In the genomic region with DNA sequence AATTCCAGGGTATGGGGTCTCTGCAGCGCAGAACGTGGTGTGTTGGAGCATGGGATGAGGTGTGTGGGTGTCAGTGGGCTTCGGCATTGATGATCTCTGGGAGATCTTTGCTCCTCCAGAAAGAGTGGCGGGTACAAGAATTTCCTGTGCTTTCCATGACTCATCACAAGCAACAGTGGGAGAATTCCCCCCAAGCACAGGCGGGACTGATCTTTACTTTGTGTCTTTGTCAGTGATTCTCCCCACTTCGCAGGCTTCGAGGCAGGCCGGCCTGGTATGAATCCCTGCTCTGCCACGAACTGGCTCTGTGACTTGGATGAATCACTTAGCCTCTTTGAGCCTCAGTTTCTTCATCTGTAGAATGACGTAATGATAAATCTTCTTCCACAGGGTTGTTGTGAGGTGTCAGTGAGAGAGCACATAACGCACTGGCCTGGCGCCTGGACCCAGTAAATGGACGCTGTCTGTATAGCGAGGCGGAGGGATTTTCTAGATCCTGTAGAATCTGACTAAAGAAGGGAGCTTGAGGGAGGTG, we compare ENCODE assay signal across 14 cellular contexts. TPM values are rescaled to one million over a fixed set of nuclear protein-coding genes. Genes with fewer than 3 reads are reported as not detected.
DNase-seq lines count a peak whose midpoint lies in the region; ATAC-seq and TF ChIP-seq lines count a peak whose summit lies in the region.
"Had no signal": no experiment of that assay in that cellular context is flagged by ENCODE, and none has a peak within 500 bp of the region (broad histone marks: within the 10 kb centered on the region; RNA-seq: fewer than 3 reads in every experiment).

No MANE protein-coding gene starts in this region.

- no peak overlapping the region for H3K9ac ChIP-seq in neural progenitor cell
- H3K9ac ChIP-seq: BLaER1 had no signal

- H3K27ac ChIP-seq in dorsolateral prefrontal cortex: peak overlapping the region in 14 of 59 donors; percentile 7 to 84 (median 38)
- no peak overlapping the region for H3K27ac ChIP-seq in neural progenitor cell
- H3K27ac ChIP-seq: A549, BLaER1 had no signal

- DNase-seq in RPMI7951 (ENCODE audit: low read depth): peak; percentile 58
- no peak for DNase-seq in dorsolateral prefrontal cortex
- no peak for DNase-seq in neural progenitor cell (ENCODE audit: low spot score)
- no peak for DNase-seq in type B pancreatic cell (ENCODE audit: extremely low spot score, unreplicated experiment)
- no peak for DNase-seq in activated CD8-positive, alpha-beta T cell treated with anti-CD3 and anti-CD28 coated beads, Interleukin-2, amount 10 ng/mL, durations not matched to agents 7 days and 5 days
- DNase-seq: CD8-positive, alpha-beta memory T cell; H9 had no signal

- POLR2A ChIA-PET in activated CD8-positive, alpha-beta T cell treated with anti-CD3 and anti-CD28 coated beads, Interleukin-2, amount 10 ng/mL, durations not matched to agents 7 days and 5 days (lab: Charles Lee): interaction anchor here (0.9 kb wide), 1 partner anchor 145 kb away, joined by 4 read pairs; a partner anchor contains a TSS

- H3K79me2 ChIP-seq in neural progenitor cell (ENCODE audit: low read depth): no peaks in the 10 kb centered on the region

- peaks cover 17% of the 10 kb centered on the region for H3K4me1 ChIP-seq in neural progenitor cell
- H3K4me1 ChIP-seq: A549 had no signal

- no peak overlapping the region for H3K27ac Mint-ChIP-seq in neural progenitor cell
- H3K27ac Mint-ChIP-seq in type B pancreatic cell: no peak overlapping the region
- no peak overlapping the region for H3K27ac Mint-ChIP-seq in activated CD8-positive, alpha-beta T cell treated with anti-CD3 and anti-CD28 coated beads, Interleukin-2, amount 10 ng/mL, durations not matched to agents 7 days and 5 days
- H3K27ac Mint-ChIP-seq: GM23338, H9 had no signal

- H3K27me3 ChIP-seq in dorsolateral prefrontal cortex: peaks cover 0 to 84% (median 35%) of the 10 kb centered on the region in 45 donors
- peaks cover 55% of the 10 kb centered on the region for H3K27me3 ChIP-seq in neural progenitor cell

- peaks cover 13% of the 10 kb centered on the region for H3F3A ChIP-seq in neural progenitor cell (ENCODE audit: low read depth)

- peak overlapping the region; percentile 73 for H3K4me3 Mint-ChIP-seq in neural progenitor cell
- H3K4me3 Mint-ChIP-seq in type B pancreatic cell: no peak overlapping the region
- no peak overlapping the region for H3K4me3 Mint-ChIP-seq in activated CD8-positive, alpha-beta T cell treated with anti-CD3 and anti-CD28 coated beads, Interleukin-2, amount 10 ng/mL, durations not matched to agents 7 days and 5 days
- H3K4me3 Mint-ChIP-seq: CD8-positive, alpha-beta memory T cell had no signal

- TF ChIP-seq CTCF in dorsolateral prefrontal cortex (IDR thresholded peaks at IDR 0.05 in 54 of 56, conservative IDR thresholded peaks at IDR 0.05 in 2 of 56; ENCODE audit: low read depth in 1 of 56, partially characterized antibody in 56 of 56): no peak
- TF ChIP-seq CTCF in neural progenitor cell (IDR thresholded peaks at IDR 0.05): no peak
- TF ChIP-seq CTCF in type B pancreatic cell (conservative IDR thresholded peaks at IDR 0.05): no peak

- H3K36me3 ChIP-seq in neural progenitor cell: no peaks in the 10 kb centered on the region
- H3K36me3 ChIP-seq: BLaER1 had no signal

- no peak overlapping the region for H2AFZ ChIP-seq in neural progenitor cell (replicated peaks)
- H2AFZ ChIP-seq: GM23338 had no signal

- H3K36me3 Mint-ChIP-seq in neural progenitor cell (no peaks in the 10 kb centered on the region), type B pancreatic cell (no peaks in the 10 kb centered on the region)
- no peaks in the 10 kb centered on the region for H3K36me3 Mint-ChIP-seq in activated CD8-positive, alpha-beta T cell treated with anti-CD3 and anti-CD28 coated beads, Interleukin-2, amount 10 ng/mL, durations not matched to agents 7 days and 5 days (ENCODE audit: low read depth)
- H3K36me3 Mint-ChIP-seq: CD8-positive, alpha-beta memory T cell had no signal

- no peak for ATAC-seq in GM21447 (IDR thresholded peaks at IDR 0.05; ENCODE audit: unreplicated experiment)
- ATAC-seq in HG02870 (IDR thresholded peaks at IDR 0.05; ENCODE audit: unreplicated experiment): no peak
- no peak for ATAC-seq in activated CD8-positive, alpha-beta T cell treated with anti-CD3 and anti-CD28 coated beads, Interleukin-2, amount 10 ng/mL, durations not matched to agents 7 days and 5 days
- ATAC-seq: A549, GM12878, GM23338 had no signal

- H3K4me2 ChIP-seq in neural progenitor cell: no peak overlapping the region
- H3K4me2 ChIP-seq: A549, BLaER1 had no signal

- H3K4me1 Mint-ChIP-seq in neural progenitor cell: peaks cover 34% of the 10 kb centered on the region
- peaks cover 14% of the 10 kb centered on the region for H3K4me1 Mint-ChIP-seq in type B pancreatic cell (ENCODE audit: unreplicated experiment)
- peaks cover 7% of the 10 kb centered on the region for H3K4me1 Mint-ChIP-seq in activated CD8-positive, alpha-beta T cell treated with anti-CD3 and anti-CD28 coated beads, Interleukin-2, amount 10 ng/mL, durations not matched to agents 7 days and 5 days (ENCODE audit: low read depth)

- intact Hi-C loops in dorsolateral prefrontal cortex (cut with DNase I): no loop called here

- no peaks in the 10 kb centered on the region for H3K9me3 Mint-ChIP-seq in neural progenitor cell
- no peaks in the 10 kb centered on the region for H3K9me3 Mint-ChIP-seq in type B pancreatic cell
- H3K9me3 Mint-ChIP-seq in activated CD8-positive, alpha-beta T cell treated with anti-CD3 and anti-CD28 coated beads, Interleukin-2, amount 10 ng/mL, durations not matched to agents 7 days and 5 days (ENCODE audit: insufficient read depth): no peaks in the 10 kb centered on the region
- H3K9me3 Mint-ChIP-seq: CD8-positive, alpha-beta memory T cell had no signal

- H3K27me3 Mint-ChIP-seq in neural progenitor cell (ENCODE audit: insufficient read depth, low read depth) (peaks cover 54% of the 10 kb centered on the region), type B pancreatic cell (peaks cover 76% of the 10 kb centered on the region)
- peaks cover 50% of the 10 kb centered on the region for H3K27me3 Mint-ChIP-seq in activated CD8-positive, alpha-beta T cell treated with anti-CD3 and anti-CD28 coated beads, Interleukin-2, amount 10 ng/mL, durations not matched to agents 7 days and 5 days (ENCODE audit: low read depth)

- H3K9me3 ChIP-seq in neural progenitor cell (ENCODE audit: low read depth): no peaks in the 10 kb centered on the region
- H3K9me3 ChIP-seq: A549, BLaER1 had no signal

- no peaks in the 10 kb centered on the region for H4K20me1 ChIP-seq in neural progenitor cell (ENCODE audit: low read depth)

- H3K4me3 ChIP-seq in dorsolateral prefrontal cortex: peak overlapping the region in 45 of 59 donors; percentile 10 to 66 (median 51)
- no peak overlapping the region for H3K4me3 ChIP-seq in neural progenitor cell
- H3K4me3 ChIP-seq: A549, BLaER1, GM12878, GM23338 had no signal

- CTCF ChIA-PET in activated CD8-positive, alpha-beta T cell treated with anti-CD3 and anti-CD28 coated beads, Interleukin-2, amount 10 ng/mL, durations not matched to agents 7 days and 5 days (lab: Charles Lee): no interaction called here

RNA-seq across cellular contexts. Expression of a gene that starts 2.0 kb away (rescaled TPM):
- 0.96 and 1.5 TPM in 2 replicates for total RNA-seq in RPMI7951 (2014; rRNA removed; shearing (Covaris generic))
- 10 to 100 TPM in 113 of 120 experiments, 1 to 10 TPM in 7; 4.5 to 30.2 (median 17.0) TPM for total RNA-seq in dorsolateral prefrontal cortex
- total RNA-seq in neural progenitor cell (ENCODE audit: low replicate concordance): 0.37 and 0.77 TPM in 2 replicates
- total RNA-seq in type B pancreatic cell (ENCODE audit: low replicate concordance): 1.1 and 1.5 TPM in 2 replicates
- not detected for total RNA-seq in activated CD8-positive, alpha-beta T cell treated with anti-CD3 and anti-CD28 coated beads, Interleukin-2, amount 10 ng/mL, durations not matched to agents 7 days and 5 days
- total RNA-seq: CD8-positive, alpha-beta memory T cell; G401; GM12878 had no signal
